1 cellular context compared by ENCODE assay signal in genomic region chr3:155634121-155634719, GRCh38.
TF ChIP-seq lines count a peak whose summit lies in the region.

No MANE protein-coding gene starts in this region.

TF ChIP-seq in WTC11, 78 proteins besides CTCF, POLR2A, EP300 and RAD21:
- no peak for TF ChIP-seq ATF3 (CRISPR knock-in tag; conservative IDR thresholded peaks at IDR 0.05)
- TF ChIP-seq HMGA2 (CRISPR knock-in tag; IDR thresholded peaks at IDR 0.05) = no peak
TF ChIP-seq in WTC11: peak in this region for 0.
